ENCODE assay signal across 23 cellular contexts in genomic region chr7:65968256-65969185, GRCh38. TPM values are rescaled to one million over a fixed set of nuclear protein-coding genes. Genes with fewer than 3 reads are reported as not detected.
DNase-seq lines count a peak whose midpoint lies in the region; ATAC-seq and TF ChIP-seq lines count a peak whose summit lies in the region.
"Had no signal": no experiment of that assay in that cellular context is flagged by ENCODE, and none has a peak within 500 bp of the region (broad histone marks: within the 10 kb centered on the region; RNA-seq: fewer than 3 reads in every experiment).

No MANE protein-coding gene starts in this region.

- 94 to 97% methylated on average over 22 to 26 of the region's 26 CpGs for WGBS in endodermal cell (ENCODE audit: insufficient coverage in 1 of 2, insufficient read length in 1 of 2), 2 experiments

- no peak for TF ChIP-seq CTCF in DND-41 (IDR thresholded peaks at IDR 0.05; ENCODE audit: borderline replicate concordance, extremely low read depth, low read length, poor library complexity, severe bottlenecking)
- no peak for TF ChIP-seq CTCF in endodermal cell (conservative IDR thresholded peaks at IDR 0.05)

- H3K27me3 Mint-ChIP-seq in endodermal cell (ENCODE audit: insufficient read depth): no peaks in the 10 kb centered on the region

- H3K4me3 ChIP-seq in DND-41 (ENCODE audit: low read depth in 1 of 2, low read length in 2 of 2): no peak overlapping the region
- H3K4me3 ChIP-seq in endodermal cell (ENCODE audit: low read length): no peak overlapping the region
- no peak overlapping the region for H3K4me3 ChIP-seq in SJCRH30
- H3K4me3 ChIP-seq: GM23338 had no signal

- H2AFZ ChIP-seq in DND-41 (ENCODE audit: low read depth, low read length): no peak overlapping the region
- H2AFZ ChIP-seq: GM23338 had no signal

- peaks cover 85% of the 10 kb centered on the region for H3K36me3 Mint-ChIP-seq in endodermal cell (ENCODE audit: low read depth)

- H3K4me1 ChIP-seq in DND-41 (ENCODE audit: insufficient read depth, low read length) (no peaks in the 10 kb centered on the region), endodermal cell (ENCODE audit: control insufficient read depth, insufficient read depth, low read length) (no peaks in the 10 kb centered on the region), SJCRH30 (no peaks in the 10 kb centered on the region)

- H3K9me3 ChIP-seq in DND-41 (ENCODE audit: insufficient read depth, low read length, severe bottlenecking) (no peaks in the 10 kb centered on the region), endodermal cell (ENCODE audit: control insufficient read depth, low read length) (no peaks in the 10 kb centered on the region), SJCRH30 (replicated peaks) (no peaks in the 10 kb centered on the region)

- H3K27me3 ChIP-seq in DND-41 (ENCODE audit: insufficient read depth, low read length, poor library complexity) (no peaks in the 10 kb centered on the region), endodermal cell (ENCODE audit: control insufficient read depth, insufficient read depth, low read length, poor library complexity, severe bottlenecking) (no peaks in the 10 kb centered on the region), SJCRH30 (no peaks in the 10 kb centered on the region)

- H4K20me1 ChIP-seq in DND-41 (ENCODE audit: insufficient read depth, low read length): peaks cover 2% of the 10 kb centered on the region; the same call in 1 of the 2 replicates

- H3K4me2 ChIP-seq in DND-41 (ENCODE audit: insufficient read depth, low read length): no peak overlapping the region
- H3K4me2 ChIP-seq: GM23338, KMS-11 had no signal

- peak; percentile 46 for DNase-seq in activated effector memory CD4-positive, alpha-beta T cell treated with anti-CD3 and anti-CD28 coated beads, Interleukin-2, amount 50 U/mL, for 16 hours
- DNase-seq in activated effector memory CD4-positive, alpha-beta T cell treated with Interleukin-2 at 50 U/mL for 16 hours: no peak
- DNase-seq in DND-41: no peak
- DNase-seq in endodermal cell: peak; percentile 31
- DNase-seq in sciatic nerve (ENCODE audit: low spot score): peak; percentile 40
- no peak for DNase-seq in AML-193 (lab: John Stamatoyannopoulos, UW)
- no peak for DNase-seq in SJCRH30
- DNase-seq: 8988T; C1 segment of cervical spinal cord; Calu3; CD8-positive, alpha-beta memory T cell; DMS153; HCEC 1CT; NCI-H1092 treated with DMSO at 0.1 percent for 48 hours; NCI-H1436 treated with DMSO at 0.1 percent for 48 hours; NCI-H2029; NCI-H226; NCI-H510A treated with DMSO at 0.1 percent for 48 hours; NCI-H748 treated with DMSO at 0.1 percent for 48 hours had no signal

- no peak overlapping the region for H3K27ac Mint-ChIP-seq in endodermal cell

- H3K79me2 ChIP-seq in DND-41 (ENCODE audit: insufficient read depth, low read length): 0 out of 2 replicates have a peak, but pooled peaks cover 4% of the 10 kb centered on the region

- no peaks in the 10 kb centered on the region for H3K9me3 Mint-ChIP-seq in endodermal cell
- H3K9me3 Mint-ChIP-seq: CD8-positive, alpha-beta memory T cell; GM23338 had no signal

- peaks cover 96% of the 10 kb centered on the region for H3K36me3 ChIP-seq in DND-41 (ENCODE audit: insufficient read depth, low read length)
- peaks cover 82% of the 10 kb centered on the region for H3K36me3 ChIP-seq in endodermal cell (ENCODE audit: control insufficient read depth, insufficient read depth, low read length)
- peaks cover 89% of the 10 kb centered on the region for H3K36me3 ChIP-seq in SJCRH30

- H3K27ac ChIP-seq in DND-41 (ENCODE audit: low read length): no peak overlapping the region
- no peak overlapping the region for H3K27ac ChIP-seq in endodermal cell (ENCODE audit: low read depth, low read length)
- no peak overlapping the region for H3K27ac ChIP-seq in SJCRH30
- H3K27ac ChIP-seq: KMS-11 had no signal

- intact Hi-C loops in sciatic nerve (cut with DNase I): no loop called here

- ATAC-seq in DND-41 (ENCODE audit: insufficient read depth, low read depth) (peak; percentile 8; the same call in 1 of the 3 replicates), sciatic nerve (no peak), HG03039 (IDR thresholded peaks at IDR 0.05; ENCODE audit: unreplicated experiment) (no peak)
- ATAC-seq: GM23338, Panc1 had no signal

- no peak overlapping the region for H3K9ac ChIP-seq in DND-41 (ENCODE audit: low read depth, low read length)
- H3K9ac ChIP-seq in endodermal cell (ENCODE audit: extremely low read depth, low read length, poor library complexity, severe bottlenecking): no peak overlapping the region
- H3K9ac ChIP-seq: KMS-11 had no signal

- no peak overlapping the region for H3K4me3 Mint-ChIP-seq in endodermal cell
- H3K4me3 Mint-ChIP-seq: CD8-positive, alpha-beta memory T cell; GM23338 had no signal

- H3K4me1 Mint-ChIP-seq in endodermal cell: no peaks in the 10 kb centered on the region
- H3K4me1 Mint-ChIP-seq: GM23338 had no signal

RNA-seq across cellular contexts. Expression of gene GUSB, which starts 13.5 kb away (rescaled TPM):
- total RNA-seq in endodermal cell (10 to 100 TPM; 54.5 to 60.6 TPM), sciatic nerve (46.6 TPM)
- 60.6 TPM for polyA plus RNA-seq in endodermal cell (2013, experiment 1 of 2)
- 45.7 TPM for polyA plus RNA-seq in endodermal cell (2013, experiment 2 of 2)
- 27.3 and 40.1 TPM in 2 replicates for total RNA-seq in SJCRH30 (2014; rRNA removed; shearing (Covaris generic))

Comparison
In these comparisons a context has a peak if more than half of its experiments do, and no peak if none do; other contexts are left out.
1. DNase-seq: peak in activated effector memory CD4-positive, alpha-beta T cell treated with anti-CD3 and anti-CD28 coated beads, Interleukin-2, amount 50 U/mL, for 16 hours (single experiment), endodermal cell (single experiment) and sciatic nerve (single experiment); none in activated effector memory CD4-positive, alpha-beta T cell treated with Interleukin-2 at 50 U/mL for 16 hours (single experiment), DND-41 (single experiment), AML-193 (0 of 2) and SJCRH30 (0 of 2).